ENCODE assay signal across 12 cellular contexts in genomic region chr4:176302283-176303275, GRCh38. TPM values are rescaled to one million over a fixed set of nuclear protein-coding genes. Genes with fewer than 3 reads are reported as not detected.
DNase-seq lines count a peak whose midpoint lies in the region; ATAC-seq and TF ChIP-seq lines count a peak whose summit lies in the region.
"Had no signal": no experiment of that assay in that cellular context is flagged by ENCODE, and none has a peak within 500 bp of the region (broad histone marks: within the 10 kb centered on the region; RNA-seq: fewer than 3 reads in every experiment).

No MANE protein-coding gene starts in this region.

- H3K4me3 Mint-ChIP-seq in stimulated activated memory B cell treated with anti-CD40 and anti-IgM and Interleukin-4, amounts not matched to agents 10 μg/mL and 1 μg/mL and 100 μg/mL, for 72 hours: no peak overlapping the region
- H3K4me3 Mint-ChIP-seq: nephron had no signal

- H3K4me1 Mint-ChIP-seq in stimulated activated memory B cell treated with anti-CD40 and anti-IgM and Interleukin-4, amounts not matched to agents 10 μg/mL and 1 μg/mL and 100 μg/mL, for 72 hours: no peaks in the 10 kb centered on the region
- H3K4me1 Mint-ChIP-seq: nephron had no signal

- peaks cover 25% of the 10 kb centered on the region for H3K27me3 Mint-ChIP-seq in stimulated activated memory B cell treated with anti-CD40 and anti-IgM and Interleukin-4, amounts not matched to agents 10 μg/mL and 1 μg/mL and 100 μg/mL, for 72 hours

- no peak overlapping the region for H3K4me3 ChIP-seq in astrocyte of the cerebellum (ENCODE audit: low read depth, low read length)
- H3K4me3 ChIP-seq: uterus had no signal

- intact Hi-C loops in Right ventricle myocardium inferior (cut with DNase I): no loop called here

- no peaks in the 10 kb centered on the region for H3K36me3 Mint-ChIP-seq in stimulated activated memory B cell treated with anti-CD40 and anti-IgM and Interleukin-4, amounts not matched to agents 10 μg/mL and 1 μg/mL and 100 μg/mL, for 72 hours

- no peak for TF ChIP-seq CTCF in astrocyte of the cerebellum (IDR thresholded peaks at IDR 0.05; ENCODE audit: low read depth, low read length, missing control alignments)

- no peaks in the 10 kb centered on the region for H3K9me3 Mint-ChIP-seq in stimulated activated memory B cell treated with anti-CD40 and anti-IgM and Interleukin-4, amounts not matched to agents 10 μg/mL and 1 μg/mL and 100 μg/mL, for 72 hours
- H3K9me3 Mint-ChIP-seq: nephron had no signal

- in situ Hi-C loops in astrocyte of the cerebellum (cut with HindIII; ENCODE audit: low sequenced_read_pairs): no loop called here

- H3K27ac Mint-ChIP-seq in stimulated activated memory B cell treated with anti-CD40 and anti-IgM and Interleukin-4, amounts not matched to agents 10 μg/mL and 1 μg/mL and 100 μg/mL, for 72 hours: no peak overlapping the region
- H3K27ac Mint-ChIP-seq: nephron had no signal

- peak; percentile 80 for DNase-seq in AG08395 (ENCODE audit: low spot score)
- DNase-seq in HS-5 (ENCODE audit: low read depth): peak; percentile 57
- DNase-seq in astrocyte of the cerebellum (ENCODE audit: low read depth): peak; percentile 48
- peak; percentile 42 for DNase-seq in hepatic stellate cell (ENCODE audit: low spot score)
- no peak for DNase-seq in Right ventricle myocardium inferior (ENCODE audit: missing footprints)
- DNase-seq in activated CD4-positive, alpha-beta T cell treated with anti-CD3 and anti-CD28 coated beads for 4 hours: no peak
- no peak for DNase-seq in islet precursor cell
- DNase-seq: activated CD8-positive, alpha-beta memory T cell treated with anti-CD3 and anti-CD28 coated beads, Interleukin-2, amount 50 U/mL, for 48 hours; stimulated activated CD4-positive, alpha-beta T cell treated with anti-CD3 and anti-CD28 coated beads, Interleukin-15, amount 100 ng/mL, for 24 hours; uterus had no signal

- ATAC-seq in stimulated activated memory B cell treated with anti-CD40 and anti-IgM and Interleukin-4, amounts not matched to agents 10 μg/mL and 1 μg/mL and 100 μg/mL, for 72 hours: no peak
- no peak for ATAC-seq in Right ventricle myocardium inferior

RNA-seq across cellular contexts. Expression of gene SPCS3, which starts 17.2 kb away (rescaled TPM):
- 87.9 TPM for total RNA-seq in Right ventricle myocardium inferior

RNA-seq across cellular contexts. Expression of gene ASB5, which starts 33.6 kb away (rescaled TPM):
- 2.7 TPM for total RNA-seq in Right ventricle myocardium inferior

Comparison
In these comparisons a context has a peak if more than half of its experiments do, and no peak if none do; other contexts are left out.
1. DNase-seq: peak in AG08395 (single experiment), HS-5 (single experiment), astrocyte of the cerebellum (single experiment) and hepatic stellate cell (single experiment); none in Right ventricle myocardium inferior (single experiment), activated CD4-positive, alpha-beta T cell treated with anti-CD3 and anti-CD28 coated beads for 4 hours (0 of 2) and islet precursor cell (single experiment).